ENCODE assay signal across 21 cellular contexts in genomic region chr1:171110485-171111340, GRCh38. TPM values are rescaled to one million over a fixed set of nuclear protein-coding genes. Genes with fewer than 3 reads are reported as not detected.
DNase-seq lines count a peak whose midpoint lies in the region; ATAC-seq, FAIRE-seq and TF ChIP-seq lines count a peak whose summit lies in the region.
"Had no signal": no experiment of that assay in that cellular context is flagged by ENCODE, and none has a peak within 500 bp of the region (broad histone marks: within the 10 kb centered on the region; RNA-seq: fewer than 3 reads in every experiment).

No MANE protein-coding gene starts in this region.

- no peak for TF ChIP-seq CTCF in IMR-90 (conservative IDR thresholded peaks at IDR 0.05; ENCODE audit: low read depth, low read length)
- TF ChIP-seq CTCF in tibial artery (IDR thresholded peaks at IDR 0.05): no peak

- no peaks in the 10 kb centered on the region for H4K20me1 ChIP-seq in IMR-90 (ENCODE audit: insufficient read depth, low read length)

- H3K27me3 ChIP-seq in IMR-90 (ENCODE audit: control insufficient read depth, insufficient read depth, low read length) (no peaks in the 10 kb centered on the region), right cardiac atrium (ENCODE audit: control insufficient read depth, insufficient read depth) (no peaks in the 10 kb centered on the region), tibial artery (no peaks in the 10 kb centered on the region)
- H3K27me3 ChIP-seq: BE2C had no signal

- H3K4me2 ChIP-seq in IMR-90 (ENCODE audit: low read depth, low read length): peak overlapping the region; percentile 82

- peak overlapping the region; percentile 99; the same call in 1 of the 2 replicates for H3K27ac ChIP-seq in IMR-90 (ENCODE audit: insufficient read depth, low read length)
- peak overlapping the region; percentile 38 for H3K27ac ChIP-seq in right cardiac atrium (ENCODE audit: low read length)
- H3K27ac ChIP-seq in tibial artery: peak overlapping the region; percentile 76

- 100% methylated on average over 2 of the region's 9 CpGs; no CpG with 5 or more reads in 1 of the 2 experiments for WGBS in IMR-90 (ENCODE audit: extremely low coverage in 2 of 2, insufficient read length in 1 of 2), 2 experiments
- 63% methylated on average over 9 of the region's 9 CpGs for WGBS in right cardiac atrium

- ATAC-seq in IMR-90 (ENCODE audit: low read depth) (peak; percentile 68), right cardiac atrium (peak; percentile 17 to 29), GM18502 (IDR thresholded peaks at IDR 0.05; ENCODE audit: poor library complexity, unreplicated experiment) (no peak)
- ATAC-seq: stimulated activated naive CD8-positive, alpha-beta T cell treated with anti-CD3 and anti-CD28 coated beads, Interleukin-15, amount 100 ng/mL, for 72 hours had no signal

- peak overlapping the region; percentile 30 to 70; a peak in 3 of 4 replicates for H4K8ac ChIP-seq in IMR-90 (ENCODE audit: low read depth in 2 of 2, low read length in 2 of 2)

- no peak overlapping the region for H2AK9ac ChIP-seq in IMR-90 (replicated peaks; ENCODE audit: low read depth, low read length, poor library complexity)

- dilution Hi-C loops in IMR-90 (cut with HindIII; ENCODE audit: low sequenced_read_pairs, unreplicated experiment): no loop called here

- no peaks in the 10 kb centered on the region for H3K36me3 ChIP-seq in IMR-90 (ENCODE audit: control insufficient read depth, insufficient read depth, low read length)
- no peaks in the 10 kb centered on the region for H3K36me3 ChIP-seq in tibial artery
- H3K36me3 ChIP-seq: BE2C had no signal

- peak overlapping the region; percentile 65; the same call in 1 of the 2 replicates for H4K91ac ChIP-seq in IMR-90 (ENCODE audit: insufficient read depth, low read depth, low read length)

- H3K23ac ChIP-seq in IMR-90 (ENCODE audit: low read depth, low read length): no peak overlapping the region

- FAIRE-seq in endometrium (lab: Jason Lieb, UNC): peak; percentile 8
- FAIRE-seq: colon, GM12891 had no signal

- DNase-seq in IMR-90 (peak; percentile 75), right cardiac atrium (peak in 1 of 3 donors; percentile 17), tibial artery (no peak), NCI-H446 (lab: John Stamatoyannopoulos, UW) (no peak), NCI-H446 treated with DMSO at 0.1 percent for 48 hours (lab: John Stamatoyannopoulos, UW) (no peak)
- DNase-seq: activated CD4-positive, CD25-positive, alpha-beta regulatory T cell treated with anti-CD3 and anti-CD28 coated beads, Interleukin-2, amount 50 U/mL, for 72 hours; BE2C; GDM1; islet precursor cell; MM.1S; NCI-H2227 treated with DMSO at 0.1 percent for 48 hours; SIG-M5; stimulated activated naive CD8-positive, alpha-beta T cell treated with anti-CD3 and anti-CD28 coated beads, Interleukin-15, amount 100 ng/mL, for 72 hours had no signal

- BruUV-seq in IMR-90 (replicated peaks; lab: Mats Ljungman, UMichigan): no TSS peak

- CTCF ChIA-PET in IMR-90 (lab: Yijun Ruan, JAX): no interaction called here

- H3K14ac ChIP-seq in IMR-90 (replicated peaks; ENCODE audit: low read depth, low read length): 0 out of 2 replicates have a peak overlapping the region, but pooled peaks have one; percentile 16

- no peak overlapping the region for H2AFZ ChIP-seq in IMR-90 (replicated peaks; ENCODE audit: low read length, poor library complexity)

- TF ChIP-seq RAD21 in IMR-90 (IDR thresholded peaks at IDR 0.05; ENCODE audit: low read length): no peak

- H3K9me1 ChIP-seq in IMR-90 (ENCODE audit: insufficient read depth, low read length): no peaks in the 10 kb centered on the region

- no peaks in the 10 kb centered on the region for H3K9me3 ChIP-seq in IMR-90 (ENCODE audit: control insufficient read depth, insufficient read depth, low read length)
- no peaks in the 10 kb centered on the region for H3K9me3 ChIP-seq in right cardiac atrium (ENCODE audit: control insufficient read depth, low read length)
- no peaks in the 10 kb centered on the region for H3K9me3 ChIP-seq in tibial artery
- H3K9me3 ChIP-seq: BE2C had no signal

- H3K9ac ChIP-seq in IMR-90 (ENCODE audit: low read depth, low read length): no peak overlapping the region; the same call in 1 of the 2 replicates

- H2BK120ac ChIP-seq in IMR-90 (ENCODE audit: low read depth, low read length): peak overlapping the region; percentile 35

- H3K56ac ChIP-seq in IMR-90 (ENCODE audit: extremely low read depth, insufficient read depth, low read length): no peak overlapping the region

- POLR2A ChIA-PET in IMR-90 (lab: Charles Lee; ENCODE audit: unreplicated experiment): no interaction called here

- no peak for TF ChIP-seq POLR2A in IMR-90 (IDR thresholded peaks at IDR 0.05; ENCODE audit: low read depth, low read length)

- intact Hi-C loops in IMR-90 (cut with micrococcal nuclease): no loop called here
- intact Hi-C loops in right cardiac atrium (cut with DNase I): loop anchor here in 1 of 4 donors (2.0 kb wide), 1 partner anchor 78 kb away; no protein-coding TSS in a partner anchor
- intact Hi-C loops in tibial artery (cut with DNase I; ENCODE audit: low total_unique reads): no loop called here

- peak overlapping the region; percentile 45; the same call in 1 of the 3 replicates for H2BK15ac ChIP-seq in IMR-90 (ENCODE audit: low read depth, low read length)

- no peak overlapping the region for H3K4me3 ChIP-seq in IMR-90 (ENCODE audit: insufficient read depth, low read depth, low read length)
- H3K4me3 ChIP-seq in right cardiac atrium (ENCODE audit: low read length): no peak overlapping the region
- H3K4me3 ChIP-seq in tibial artery: no peak overlapping the region

- H4K5ac ChIP-seq in IMR-90 (ENCODE audit: low read depth, low read length): peak overlapping the region; percentile 98

- H3K79me1 ChIP-seq in IMR-90 (ENCODE audit: low read depth in 1 of 2, low read length in 2 of 2): no peaks in the 10 kb centered on the region

- H2AK5ac ChIP-seq in IMR-90 (ENCODE audit: low read depth, low read length): peak overlapping the region; percentile 61

- peak overlapping the region; percentile 61 for H2BK5ac ChIP-seq in IMR-90 (ENCODE audit: low read depth, low read length, poor library complexity, severe bottlenecking)

- peak overlapping the region; percentile 53 for H2BK20ac ChIP-seq in IMR-90 (ENCODE audit: low read depth, low read length)

- H3K4me1 ChIP-seq in IMR-90 (ENCODE audit: control insufficient read depth, insufficient read depth, low read length): peaks cover 20% of the 10 kb centered on the region
- H3K4me1 ChIP-seq in right cardiac atrium (ENCODE audit: control insufficient read depth, insufficient read depth, low read length): peaks cover 4% of the 10 kb centered on the region
- peaks cover 0 to 85% (median 40%) of the 10 kb centered on the region in 4 donors for H3K4me1 ChIP-seq in tibial artery
- H3K4me1 ChIP-seq: BE2C had no signal

- peak overlapping the region; percentile 44 for H3K4ac ChIP-seq in IMR-90 (ENCODE audit: low read depth, low read length)

- in situ Hi-C loops in IMR-90 (cut with MboI; ENCODE audit: low sequenced_read_pairs): no loop called here

- H3K18ac ChIP-seq in IMR-90 (ENCODE audit: low read depth, low read length): peak overlapping the region; percentile 99

TF ChIP-seq in IMR-90, 13 proteins besides CTCF, POLR2A, EP300 and RAD21:
- TF ChIP-seq CEBPB (IDR thresholded peaks at IDR 0.05; ENCODE audit: low read depth, low read length) (peak; percentile 74), MXI1 (IDR thresholded peaks at IDR 0.05; ENCODE audit: borderline replicate concordance, low read depth, low read length) (no peak)

RNA-seq across cellular contexts. Expression of gene FMO3, which starts 20.0 kb away (rescaled TPM):
- under 0.01 TPM in 1 of 2 replicates, not detected in the other for total RNA-seq in IMR-90 (2012; rRNA removed)
- 0.04 and 0.10 TPM in 2 replicates for polyA plus RNA-seq in IMR-90 (2012; rRNA removed)
- 0.03 TPM in 2 replicates for polyA plus RNA-seq in IMR-90 (2012; cell fraction: cytosol; rRNA removed)
- 0.09 TPM in 1 of 2 replicates, not detected in the other for polyA plus RNA-seq in IMR-90 (2012; cell fraction: nucleus; rRNA removed; ENCODE audit: low replicate concordance)
- total RNA-seq in right cardiac atrium: 1 to 10 TPM in 3 of 4 donors, under 1 TPM in 1; 0.62 to 1.6 (median 1.3) TPM
- 2.0 TPM for polyA plus RNA-seq in right cardiac atrium
- total RNA-seq: activated CD8-positive, alpha-beta memory T cell treated with anti-CD3 and anti-CD28 coated beads for 36 hours; activated T-helper 1 cell treated with anti-CD3 and anti-CD28 coated beads, Interleukin-12 subunit alpha, Interleukin-12 subunit beta, Interleukin-2, Interleukin-4 antibody, amounts not matched to agents 30 ng/mL and 10 ng/mL and 1 ng/mL, durations not matched to agents 14 hours and 24 hours and 36 hours had no signal
- polyA plus RNA-seq: IgD-negative memory B cell, neural cell had no signal

Comparison
In these comparisons a context has a peak if more than half of its experiments do, and no peak if none do; other contexts are left out.
1. H3K27ac ChIP-seq: peak in every context shown above with its lines; median percentile 99 in IMR-90; 76 in tibial artery; 38 in right cardiac atrium.